ENCODE assay signal across 19 cellular contexts in genomic region chr11:102426570-102426969, GRCh38.
"Had no signal": no experiment of that assay in that cellular context is flagged by ENCODE, and none has a peak within 500 bp of the region (broad histone marks: within the 10 kb centered on the region; RNA-seq: fewer than 3 reads in every experiment).

No MANE protein-coding gene starts in this region.

- H3K9me3 Mint-ChIP-seq: natural killer cell treated with Interleukin-12 subunit alpha and Interleukin-12 subunit beta and Interleukin-15 and Interleukin-18, amount 100 ng/mL, for 72 hours; stimulated activated effector memory CD8-positive, alpha-beta T cell treated with anti-CD3 and anti-CD28 coated beads, Interleukin-12 subunit alpha, Interleukin-12 subunit beta, amount 100 ng/mL, for 72 hours had no signal

- H3K36me3 ChIP-seq: ascending aorta, neutrophil, pancreas, sigmoid colon, stomach, thoracic aorta had no signal

- ATAC-seq: natural killer cell treated with Interleukin-12 subunit alpha and Interleukin-12 subunit beta and Interleukin-15 and Interleukin-18, amount 100 ng/mL, for 72 hours; SK-N-SH treated with all-trans-retinoic acid at 6 μM for 48 hours; stimulated activated effector memory CD8-positive, alpha-beta T cell treated with anti-CD3 and anti-CD28 coated beads, Interleukin-12 subunit alpha, Interleukin-12 subunit beta, amount 100 ng/mL, for 72 hours had no signal

- H3K27ac ChIP-seq: ascending aorta, esophagus squamous epithelium, pancreas, thoracic aorta, upper lobe of right lung had no signal

- DNase-seq: activated CD8-positive, alpha-beta memory T cell treated with anti-CD3 and anti-CD28 coated beads for 24 hours; activated CD8-positive, alpha-beta memory T cell treated with anti-CD3 and anti-CD28 coated beads, Interleukin-2, amount 50 U/mL, for 48 hours; activated gamma-delta T cell treated with Interleukin-2 at 50 U/mL for 16 hours; effector memory CD4-positive, alpha-beta T cell; esophagus squamous epithelium; left cardiac atrium; mesendoderm; pancreas; sigmoid colon; stimulated activated CD4-positive, alpha-beta T cell treated with anti-CD3 and anti-CD28 coated beads, Interleukin-4, amount 100 ng/mL, for 24 hours; stomach; upper lobe of right lung had no signal

- H3K4me3 ChIP-seq: ascending aorta, esophagus squamous epithelium, hepatocyte, pancreas, sigmoid colon, stomach, thoracic aorta, upper lobe of right lung had no signal

- H3K27me3 Mint-ChIP-seq: natural killer cell treated with Interleukin-12 subunit alpha and Interleukin-12 subunit beta and Interleukin-15 and Interleukin-18, amount 100 ng/mL, for 72 hours had no signal

- H3K4me3 Mint-ChIP-seq: natural killer cell treated with Interleukin-12 subunit alpha and Interleukin-12 subunit beta and Interleukin-15 and Interleukin-18, amount 100 ng/mL, for 72 hours; stimulated activated effector memory CD8-positive, alpha-beta T cell treated with anti-CD3 and anti-CD28 coated beads, Interleukin-12 subunit alpha, Interleukin-12 subunit beta, amount 100 ng/mL, for 72 hours had no signal

- H3K27me3 ChIP-seq: ascending aorta, esophagus squamous epithelium, hepatocyte, neutrophil, pancreas, sigmoid colon, stomach, upper lobe of right lung had no signal

- H3K9me3 ChIP-seq: ascending aorta, esophagus squamous epithelium, neutrophil, pancreas, sigmoid colon, stomach, thoracic aorta, upper lobe of right lung had no signal
